Comparison of ENCODE assay signal across 1 cellular context in the genomic region with DNA sequence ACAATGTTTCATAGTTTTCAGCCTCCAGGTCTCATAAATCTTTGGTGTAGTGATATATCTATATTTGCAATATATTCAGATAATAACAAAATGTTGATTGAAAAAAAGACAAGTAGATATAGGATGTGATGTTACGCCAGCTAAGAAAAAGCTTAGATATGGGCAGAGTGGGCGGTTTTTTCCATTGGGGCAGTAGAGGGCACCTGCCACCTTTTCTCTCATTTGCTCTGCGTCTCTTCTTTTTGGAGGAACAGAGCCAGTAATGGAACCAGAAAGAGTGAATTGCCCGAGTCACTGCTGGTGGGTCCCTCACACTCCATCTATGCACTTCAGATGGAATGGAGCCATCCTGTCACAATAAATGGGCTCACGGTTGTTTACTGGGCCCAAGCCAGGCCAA.
TF ChIP-seq lines count a peak whose summit lies in the region.

No MANE protein-coding gene starts in this region.

TF ChIP-seq in liver, 16 proteins besides CTCF, POLR2A, EP300 and RAD21 (continued from another document):
- TF ChIP-seq, protein P1, sequence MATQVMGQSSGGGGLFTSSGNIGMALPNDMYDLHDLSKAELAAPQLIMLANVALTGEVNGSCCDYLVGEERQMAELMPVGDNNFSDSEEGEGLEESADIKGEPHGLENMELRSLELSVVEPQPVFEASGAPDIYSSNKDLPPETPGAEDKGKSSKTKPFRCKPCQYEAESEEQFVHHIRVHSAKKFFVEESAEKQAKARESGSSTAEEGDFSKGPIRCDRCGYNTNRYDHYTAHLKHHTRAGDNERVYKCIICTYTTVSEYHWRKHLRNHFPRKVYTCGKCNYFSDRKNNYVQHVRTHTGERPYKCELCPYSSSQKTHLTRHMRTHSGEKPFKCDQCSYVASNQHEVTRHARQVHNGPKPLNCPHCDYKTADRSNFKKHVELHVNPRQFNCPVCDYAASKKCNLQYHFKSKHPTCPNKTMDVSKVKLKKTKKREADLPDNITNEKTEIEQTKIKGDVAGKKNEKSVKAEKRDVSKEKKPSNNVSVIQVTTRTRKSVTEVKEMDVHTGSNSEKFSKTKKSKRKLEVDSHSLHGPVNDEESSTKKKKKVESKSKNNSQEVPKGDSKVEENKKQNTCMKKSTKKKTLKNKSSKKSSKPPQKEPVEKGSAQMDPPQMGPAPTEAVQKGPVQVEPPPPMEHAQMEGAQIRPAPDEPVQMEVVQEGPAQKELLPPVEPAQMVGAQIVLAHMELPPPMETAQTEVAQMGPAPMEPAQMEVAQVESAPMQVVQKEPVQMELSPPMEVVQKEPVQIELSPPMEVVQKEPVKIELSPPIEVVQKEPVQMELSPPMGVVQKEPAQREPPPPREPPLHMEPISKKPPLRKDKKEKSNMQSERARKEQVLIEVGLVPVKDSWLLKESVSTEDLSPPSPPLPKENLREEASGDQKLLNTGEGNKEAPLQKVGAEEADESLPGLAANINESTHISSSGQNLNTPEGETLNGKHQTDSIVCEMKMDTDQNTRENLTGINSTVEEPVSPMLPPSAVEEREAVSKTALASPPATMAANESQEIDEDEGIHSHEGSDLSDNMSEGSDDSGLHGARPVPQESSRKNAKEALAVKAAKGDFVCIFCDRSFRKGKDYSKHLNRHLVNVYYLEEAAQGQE (IDR thresholded peaks at IDR 0.05) = no peak
- TF ChIP-seq FOXA1 (IDR thresholded peaks at IDR 0.05) = no peak
- TF ChIP-seq HNF4A (conservative IDR thresholded peaks at IDR 0.05) = no peak
- TF ChIP-seq, protein P2, sequence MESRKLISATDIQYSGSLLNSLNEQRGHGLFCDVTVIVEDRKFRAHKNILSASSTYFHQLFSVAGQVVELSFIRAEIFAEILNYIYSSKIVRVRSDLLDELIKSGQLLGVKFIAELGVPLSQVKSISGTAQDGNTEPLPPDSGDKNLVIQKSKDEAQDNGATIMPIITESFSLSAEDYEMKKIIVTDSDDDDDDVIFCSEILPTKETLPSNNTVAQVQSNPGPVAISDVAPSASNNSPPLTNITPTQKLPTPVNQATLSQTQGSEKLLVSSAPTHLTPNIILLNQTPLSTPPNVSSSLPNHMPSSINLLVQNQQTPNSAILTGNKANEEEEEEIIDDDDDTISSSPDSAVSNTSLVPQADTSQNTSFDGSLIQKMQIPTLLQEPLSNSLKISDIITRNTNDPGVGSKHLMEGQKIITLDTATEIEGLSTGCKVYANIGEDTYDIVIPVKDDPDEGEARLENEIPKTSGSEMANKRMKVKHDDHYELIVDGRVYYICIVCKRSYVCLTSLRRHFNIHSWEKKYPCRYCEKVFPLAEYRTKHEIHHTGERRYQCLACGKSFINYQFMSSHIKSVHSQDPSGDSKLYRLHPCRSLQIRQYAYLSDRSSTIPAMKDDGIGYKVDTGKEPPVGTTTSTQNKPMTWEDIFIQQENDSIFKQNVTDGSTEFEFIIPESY (IDR thresholded peaks at IDR 0.05) = no peak
- TF ChIP-seq, protein P3, sequence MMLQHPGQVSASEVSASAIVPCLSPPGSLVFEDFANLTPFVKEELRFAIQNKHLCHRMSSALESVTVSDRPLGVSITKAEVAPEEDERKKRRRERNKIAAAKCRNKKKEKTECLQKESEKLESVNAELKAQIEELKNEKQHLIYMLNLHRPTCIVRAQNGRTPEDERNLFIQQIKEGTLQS (IDR thresholded peaks at IDR 0.05) = no peak
- no peak for TF ChIP-seq HNF4G (IDR thresholded peaks at IDR 0.05)
- TF ChIP-seq NR2F2 (IDR thresholded peaks at IDR 0.05) = no peak
- TF ChIP-seq, protein P4, sequence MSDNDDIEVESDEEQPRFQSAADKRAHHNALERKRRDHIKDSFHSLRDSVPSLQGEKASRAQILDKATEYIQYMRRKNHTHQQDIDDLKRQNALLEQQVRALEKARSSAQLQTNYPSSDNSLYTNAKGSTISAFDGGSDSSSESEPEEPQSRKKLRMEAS (IDR thresholded peaks at IDR 0.05) = no peak
- no peak for TF ChIP-seq TAF1 (conservative IDR thresholded peaks at IDR 0.05)
- no peak for TF ChIP-seq FOXA2 (IDR thresholded peaks at IDR 0.05)
- no peak for TF ChIP-seq JUND (IDR thresholded peaks at IDR 0.05)
- no peak for TF ChIP-seq RXRA (IDR thresholded peaks at IDR 0.05)
